ENCODE assay signal across 33 cellular contexts in the genomic region with DNA sequence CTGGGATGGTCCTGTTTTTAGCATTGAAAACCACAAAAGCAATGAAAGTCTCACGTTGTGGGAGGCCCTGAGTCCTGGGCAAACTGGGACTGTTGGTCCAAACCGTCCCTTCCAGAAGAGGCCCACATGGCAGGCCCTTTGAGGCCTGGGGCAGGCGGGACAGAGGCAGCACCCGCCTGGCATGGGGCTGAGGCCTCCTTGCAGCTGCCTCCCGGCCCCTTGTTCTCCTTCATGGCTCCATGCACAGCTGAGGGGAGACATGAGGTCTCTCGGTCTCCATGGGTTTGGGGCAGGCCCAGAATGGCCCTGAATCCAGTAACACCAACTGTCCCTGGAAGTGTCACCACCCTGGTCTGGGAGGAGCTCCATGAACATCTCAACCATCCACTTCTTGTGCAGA.
"Had no signal": no experiment of that assay in that cellular context is flagged by ENCODE, and none has a peak within 500 bp of the region (broad histone marks: within the 10 kb centered on the region; RNA-seq: fewer than 3 reads in every experiment).

No MANE protein-coding gene starts in this region.

- H3K27me3 Mint-ChIP-seq: activated B cell treated with CpG ODN at 0.5 μM for 24 hours; activated CD4-positive, alpha-beta memory T cell treated with anti-CD3 and anti-CD28 coated beads, Interleukin-2, amount 10 ng/mL, durations not matched to agents 7 days and 5 days; activated CD8-positive, alpha-beta memory T cell treated with anti-CD3 and anti-CD28 coated beads, Interleukin-2, amount 10 ng/mL, durations not matched to agents 7 days and 5 days; activated naive CD4-positive, alpha-beta T cell treated with anti-CD3 and anti-CD28 coated beads, Interleukin-2, amount 10 ng/mL, durations not matched to agents 7 days and 5 days; activated naive CD8-positive, alpha-beta T cell; activated naive CD8-positive, alpha-beta T cell treated with anti-CD3 and anti-CD28 coated beads, Interleukin-2, amount 50 U/mL, for 24 hours had no signal

- H3K36me3 ChIP-seq: brain microvascular endothelial cell, Peyer's patch had no signal

- H3K4me1 ChIP-seq: Peyer's patch, SJSA1 had no signal

- ATAC-seq: activated CD8-positive, alpha-beta memory T cell treated with anti-CD3 and anti-CD28 coated beads, Interleukin-2, amount 10 ng/mL, durations not matched to agents 7 days and 5 days; activated naive CD8-positive, alpha-beta T cell treated with anti-CD3 and anti-CD28 coated beads, Interleukin-2, amount 50 U/mL, for 24 hours; K562; PC-3 had no signal

- H3K4me1 Mint-ChIP-seq: activated B cell treated with CpG ODN at 0.5 μM for 24 hours; activated CD4-positive, alpha-beta memory T cell treated with anti-CD3 and anti-CD28 coated beads, Interleukin-2, amount 10 ng/mL, durations not matched to agents 7 days and 5 days; activated CD8-positive, alpha-beta memory T cell treated with anti-CD3 and anti-CD28 coated beads, Interleukin-2, amount 10 ng/mL, durations not matched to agents 7 days and 5 days; activated naive CD4-positive, alpha-beta T cell treated with anti-CD3 and anti-CD28 coated beads, Interleukin-2, amount 10 ng/mL, durations not matched to agents 7 days and 5 days; activated naive CD8-positive, alpha-beta T cell treated with anti-CD3 and anti-CD28 coated beads, Interleukin-2, amount 50 U/mL, for 24 hours had no signal

- DNase-seq: activated B cell treated with CpG ODN at 0.5 μM for 24 hours; activated CD4-positive, alpha-beta memory T cell treated with anti-CD3 and anti-CD28 coated beads, Interleukin-2, amount 10 ng/mL, durations not matched to agents 7 days and 5 days; activated CD4-positive, alpha-beta T cell treated with anti-CD3 and anti-CD28 coated beads for 4 hours; activated CD4-positive, CD25-positive, alpha-beta regulatory T cell treated with anti-CD3 and anti-CD28 coated beads, Interleukin-2, amount 50 U/mL, for 72 hours; activated CD8-positive, alpha-beta memory T cell treated with anti-CD3 and anti-CD28 coated beads for 24 hours; activated CD8-positive, alpha-beta memory T cell treated with anti-CD3 and anti-CD28 coated beads, Interleukin-2, amount 10 ng/mL, durations not matched to agents 7 days and 5 days; activated CD8-positive, alpha-beta memory T cell treated with anti-CD3 and anti-CD28 coated beads, Interleukin-2, amount 50 U/mL, for 48 hours; activated effector memory CD4-positive, alpha-beta T cell treated with Interleukin-2 at 50 U/mL for 16 hours; activated naive CD4-positive, alpha-beta T cell treated with anti-CD3 and anti-CD28 coated beads, Interleukin-2, amount 10 ng/mL, durations not matched to agents 7 days and 5 days; activated naive CD8-positive, alpha-beta T cell treated with anti-CD3 and anti-CD28 coated beads, Interleukin-2, amount 50 U/mL, for 24 hours; activated T-cell treated with anti-CD3 and anti-CD28 coated beads, Interleukin-2, amount 50 U/mL, for 48 hours; brain microvascular endothelial cell; central memory CD4-positive, alpha-beta T cell; NCI-H1105 treated with DMSO at 0.1 percent for 48 hours; NCI-H1436; NCI-H1930; NCI-H2081 treated with DMSO at 0.1 percent for 48 hours; NCI-H345; NCI-H524 treated with DMSO at 0.1 percent for 48 hours; NCI-H748 treated with DMSO at 0.1 percent for 48 hours; NK-92 treated with Interleukin-12 subunit alpha and Interleukin-12 subunit beta, amount 100 ng/mL, for 24 hours; PC-3; Peyer's patch; RPMI8226; SHP77 treated with DMSO at 0.1 percent for 48 hours; SW 1271; T-helper 1 cell; T-helper 2 cell; T-helper 9 cell had no signal

- H3K27ac Mint-ChIP-seq: activated B cell treated with CpG ODN at 0.5 μM for 24 hours; activated CD4-positive, alpha-beta memory T cell treated with anti-CD3 and anti-CD28 coated beads, Interleukin-2, amount 10 ng/mL, durations not matched to agents 7 days and 5 days; activated CD8-positive, alpha-beta memory T cell treated with anti-CD3 and anti-CD28 coated beads, Interleukin-2, amount 10 ng/mL, durations not matched to agents 7 days and 5 days; activated naive CD4-positive, alpha-beta T cell treated with anti-CD3 and anti-CD28 coated beads, Interleukin-2, amount 10 ng/mL, durations not matched to agents 7 days and 5 days; activated naive CD8-positive, alpha-beta T cell; activated naive CD8-positive, alpha-beta T cell treated with anti-CD3 and anti-CD28 coated beads, Interleukin-2, amount 50 U/mL, for 24 hours had no signal

- H3K4me3 Mint-ChIP-seq: activated B cell treated with CpG ODN at 0.5 μM for 24 hours; activated CD4-positive, alpha-beta memory T cell treated with anti-CD3 and anti-CD28 coated beads, Interleukin-2, amount 10 ng/mL, durations not matched to agents 7 days and 5 days; activated CD8-positive, alpha-beta memory T cell treated with anti-CD3 and anti-CD28 coated beads, Interleukin-2, amount 10 ng/mL, durations not matched to agents 7 days and 5 days; activated naive CD4-positive, alpha-beta T cell treated with anti-CD3 and anti-CD28 coated beads, Interleukin-2, amount 10 ng/mL, durations not matched to agents 7 days and 5 days; activated naive CD8-positive, alpha-beta T cell; activated naive CD8-positive, alpha-beta T cell treated with anti-CD3 and anti-CD28 coated beads, Interleukin-2, amount 50 U/mL, for 24 hours had no signal

- FAIRE-seq: K562 had no signal

- H3K4me3 ChIP-seq: K562, Peyer's patch, SJSA1 had no signal

- H3K27me3 ChIP-seq: brain microvascular endothelial cell, Peyer's patch, SJSA1 had no signal

- H3K27ac ChIP-seq: brain microvascular endothelial cell, Peyer's patch, SJSA1, VCaP had no signal

- H3K9me3 ChIP-seq: Peyer's patch, SJSA1 had no signal
